1 cellular context compared by ENCODE assay signal in genomic region chr16:2904100-2904921, GRCh38.
A peak's percentile ranks its signal among the peaks of the same experiment; 100 is the strongest.
TF ChIP-seq lines count a peak whose summit lies in the region.

No MANE protein-coding gene starts in this region.

TF ChIP-seq in SK-N-SH, 30 proteins besides CTCF, POLR2A, EP300 and RAD21:
- TF ChIP-seq GABPA (IDR thresholded peaks at IDR 0.05; ENCODE audit: low read depth) (no peak), NFIC (IDR thresholded peaks at IDR 0.05; ENCODE audit: borderline replicate concordance) (no peak), YY1 (IDR thresholded peaks at IDR 0.05; ENCODE audit: low read depth) (peak; percentile 83), USF1 (IDR thresholded peaks at IDR 0.05; ENCODE audit: borderline replicate concordance, low read depth) (no peak), SIN3A (IDR thresholded peaks at IDR 0.05; ENCODE audit: borderline replicate concordance, low read depth, low read length) (no peak), PBX3 (IDR thresholded peaks at IDR 0.05) (no peak), REST (IDR thresholded peaks at IDR 0.05; ENCODE audit: low read depth, low read length) (no peak; the same call in 1 of the 2 replicates), TCF12 (IDR thresholded peaks at IDR 0.05) (no peak; the same call in 1 of the 2 replicates), FOXJ3 (CRISPR knock-in tag; IDR thresholded peaks at IDR 0.05) (no peak), NRF1 (IDR thresholded peaks at IDR 0.05; ENCODE audit: low read depth, low read length) (no peak), GATA2 (CRISPR knock-in tag; IDR thresholded peaks at IDR 0.05) (no peak), POLR2AphosphoS5 (IDR thresholded peaks at IDR 0.05; ENCODE audit: low read depth, low read length) (peak; percentile 80), USF2 (IDR thresholded peaks at IDR 0.05; ENCODE audit: borderline replicate concordance, low read depth, low read length) (no peak), IRF3 (IDR thresholded peaks at IDR 0.05; ENCODE audit: low read depth, low read length) (no peak), ZBTB33 (IDR thresholded peaks at IDR 0.05; ENCODE audit: borderline replicate concordance, low read depth) (no peak), EZH2phosphoT487 (IDR thresholded peaks at IDR 0.05; ENCODE audit: borderline replicate concordance, low read depth) (no peak), RFX5 (IDR thresholded peaks at IDR 0.05; ENCODE audit: low read length) (no peak), JUND (IDR thresholded peaks at IDR 0.05) (no peak), FOSL2 (IDR thresholded peaks at IDR 0.05; ENCODE audit: borderline replicate concordance, low read depth) (no peak), FOXM1 (IDR thresholded peaks at IDR 0.05; ENCODE audit: low read depth) (no peak), MEF2A (IDR thresholded peaks at IDR 0.05; ENCODE audit: borderline replicate concordance, low read depth) (no peak), TEAD4 (IDR thresholded peaks at IDR 0.05; ENCODE audit: borderline replicate concordance, insufficient read depth) (no peak), TAF1 (IDR thresholded peaks at IDR 0.05; ENCODE audit: borderline replicate concordance, low read depth, low read length) (peak; percentile 52), CHD2 (IDR thresholded peaks at IDR 0.05; ENCODE audit: low read length, partially characterized antibody) (peak; percentile 55), RCOR1 (IDR thresholded peaks at IDR 0.05; ENCODE audit: low read length) (no peak), ELF1 (IDR thresholded peaks at IDR 0.05) (peak; percentile 28; the same call in 1 of the 2 replicates), MAX (IDR thresholded peaks at IDR 0.05; ENCODE audit: low read depth) (peak; percentile 70; the same call in 1 of the 2 replicates), MXI1 (IDR thresholded peaks at IDR 0.05; ENCODE audit: low read depth, low read length) (peak; percentile 72), SMC3 (IDR thresholded peaks at IDR 0.05; ENCODE audit: low read depth, low read length) (peak; percentile 60), RXRA (IDR thresholded peaks at IDR 0.05; ENCODE audit: borderline replicate concordance, low read depth) (no peak)
